Comparison of ENCODE assay signal across 8 cellular contexts in the genomic region with DNA sequence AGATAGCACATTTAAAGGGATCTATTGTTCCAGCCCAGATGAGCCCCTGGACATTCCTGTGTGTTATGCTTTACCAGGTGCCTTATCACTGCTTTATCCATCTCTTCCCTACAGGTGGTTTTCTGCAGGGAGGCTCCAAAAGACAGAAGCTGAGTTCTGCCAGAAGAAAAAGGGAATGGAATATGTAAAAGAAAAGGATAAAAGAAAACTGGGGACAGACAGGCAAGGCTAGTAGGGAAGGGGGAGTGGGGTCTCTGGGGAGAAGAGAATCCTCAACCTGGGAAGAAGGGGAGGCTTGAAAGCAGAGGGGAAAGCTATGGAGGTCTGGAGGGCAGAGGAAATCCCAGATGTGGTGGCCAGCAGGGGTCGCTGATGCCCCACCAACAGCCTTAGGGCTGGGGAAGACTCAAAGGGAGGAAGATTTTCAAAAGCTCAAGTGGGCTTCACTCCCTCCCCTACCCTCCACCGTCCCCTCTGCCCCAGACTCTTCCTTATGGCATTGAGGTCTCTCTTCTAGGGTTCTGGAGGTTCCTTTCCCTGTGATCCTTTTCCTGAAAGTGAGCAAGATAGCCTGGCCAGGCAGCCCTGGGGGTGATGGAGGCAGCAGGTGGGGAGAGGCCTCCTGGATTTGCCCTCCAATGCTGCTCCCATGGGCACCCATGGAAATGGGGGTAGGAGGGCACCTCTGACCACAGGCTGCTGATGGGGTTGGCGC.
DNase-seq lines count a peak whose midpoint lies in the region; TF ChIP-seq lines count a peak whose summit lies in the region.

No MANE protein-coding gene starts in this region.

- TF ChIP-seq CTCF in coronary artery (IDR thresholded peaks at IDR 0.05) (peak; percentile 92), liver (IDR thresholded peaks at IDR 0.05; ENCODE audit: low read depth, low read length, missing input control) (peak; percentile 84)

- no peaks in the 10 kb centered on the region for H3K9me3 Mint-ChIP-seq in activated CD4-positive, alpha-beta T cell treated with anti-CD3 and anti-CD28 coated beads, Interleukin-2, amount 10 ng/mL, durations not matched to agents 7 days and 5 days

- H3K4me3 ChIP-seq in H7 (ENCODE audit: insufficient read depth, low read depth, low read length) (no peak overlapping the region), coronary artery (no peak overlapping the region), liver (ENCODE audit: low read depth in 1 of 3, low read length in 3 of 3) (no peak overlapping the region)

- H3K9ac ChIP-seq in liver (ENCODE audit: low read depth in 1 of 2, low read length in 2 of 2), result no peak overlapping the region

- CTCF ChIA-PET in activated CD4-positive, alpha-beta T cell treated with anti-CD3 and anti-CD28 coated beads, Interleukin-2, amount 10 ng/mL, durations not matched to agents 7 days and 5 days (lab: Charles Lee), result interaction anchor here (1.0 to 3.6 kb wide), 9 partner anchors 10 to 221 kb away, joined by 3 to 33 read pairs (median 7); no protein-coding TSS in a partner anchor

- peak overlapping the region in 1 of 2 donors; percentile 39 for H3K27ac ChIP-seq in coronary artery
- no peak overlapping the region for H3K27ac ChIP-seq in liver (ENCODE audit: low read depth in 1 of 2, low read length in 2 of 2)

- H3K27me3 ChIP-seq in H7 (ENCODE audit: control insufficient read depth, insufficient read depth, low read length) (peaks cover 2% of the 10 kb centered on the region; the same call in 1 of the 2 replicates), liver (ENCODE audit: control insufficient read depth in 4 of 4, insufficient read depth in 4 of 4, low read length in 3 of 4) (no peaks in the 10 kb centered on the region)

- H3K27me3 Mint-ChIP-seq in activated CD4-positive, alpha-beta T cell treated with anti-CD3 and anti-CD28 coated beads, Interleukin-2, amount 10 ng/mL, durations not matched to agents 7 days and 5 days, result peaks cover 11% of the 10 kb centered on the region

- peaks cover 6% of the 10 kb centered on the region for H3K4me1 Mint-ChIP-seq in activated CD4-positive, alpha-beta T cell treated with anti-CD3 and anti-CD28 coated beads, Interleukin-2, amount 10 ng/mL, durations not matched to agents 7 days and 5 days

- no peak overlapping the region for H3K4me3 Mint-ChIP-seq in activated CD4-positive, alpha-beta T cell treated with anti-CD3 and anti-CD28 coated beads, Interleukin-2, amount 10 ng/mL, durations not matched to agents 7 days and 5 days

- no peaks in the 10 kb centered on the region for H3K36me3 Mint-ChIP-seq in activated CD4-positive, alpha-beta T cell treated with anti-CD3 and anti-CD28 coated beads, Interleukin-2, amount 10 ng/mL, durations not matched to agents 7 days and 5 days (ENCODE audit: low read depth)

- H3K36me3 ChIP-seq in H7 (replicated peaks; ENCODE audit: control insufficient read depth, insufficient read depth, low read length), result no peaks in the 10 kb centered on the region
- no peaks in the 10 kb centered on the region for H3K36me3 ChIP-seq in liver (ENCODE audit: control insufficient read depth in 4 of 4, insufficient read depth in 3 of 4, low read depth in 1 of 4, low read length in 3 of 4)

- no peak overlapping the region for H3K27ac Mint-ChIP-seq in activated CD4-positive, alpha-beta T cell treated with anti-CD3 and anti-CD28 coated beads, Interleukin-2, amount 10 ng/mL, durations not matched to agents 7 days and 5 days

- 32% methylated on average over 3 of the region's 3 CpGs for WGBS in liver

- POLR2A ChIA-PET in activated CD4-positive, alpha-beta T cell treated with anti-CD3 and anti-CD28 coated beads, Interleukin-2, amount 10 ng/mL, durations not matched to agents 7 days and 5 days (lab: Charles Lee), result no interaction called here

- H3K4me1 ChIP-seq in liver (ENCODE audit: control insufficient read depth in 4 of 4, insufficient read depth in 4 of 4, low read length in 3 of 4), result no peaks in the 10 kb centered on the region

- DNase-seq in Daoy (ENCODE audit: low read depth) (peak; percentile 75), H7 (peak; percentile 81), NCI-H2196 treated with DMSO at 0.1 percent for 48 hours (lab: John Stamatoyannopoulos, UW; ENCODE audit: unreplicated experiment) (peak; percentile 12), coronary artery (ENCODE audit: low spot score) (no peak), NCI-H446 treated with DMSO at 0.1 percent for 48 hours (lab: John Stamatoyannopoulos, UW) (no peak)
- peak; percentile 65 for DNase-seq in activated CD4-positive, alpha-beta T cell treated with anti-CD3 and anti-CD28 coated beads, Interleukin-2, amount 10 ng/mL, durations not matched to agents 7 days and 5 days
- peak; percentile 40 to 58 (median 50) for DNase-seq in stimulated activated CD4-positive, alpha-beta T cell treated with anti-CD3 and anti-CD28 coated beads, TNF-alpha, amount 100 ng/mL, for 4 hours (ENCODE audit: low read depth in 3 of 3)

- H3K9me3 ChIP-seq in liver (ENCODE audit: control insufficient read depth in 4 of 4, low read length in 3 of 4), result no peaks in the 10 kb centered on the region

- peak; percentile 99 for TF ChIP-seq RAD21 in liver (IDR thresholded peaks at IDR 0.05)

TF ChIP-seq in liver, 16 proteins besides CTCF, POLR2A, EP300 and RAD21:
- TF ChIP-seq, protein P1, sequence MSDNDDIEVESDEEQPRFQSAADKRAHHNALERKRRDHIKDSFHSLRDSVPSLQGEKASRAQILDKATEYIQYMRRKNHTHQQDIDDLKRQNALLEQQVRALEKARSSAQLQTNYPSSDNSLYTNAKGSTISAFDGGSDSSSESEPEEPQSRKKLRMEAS (IDR thresholded peaks at IDR 0.05), result no peak
- TF ChIP-seq GABPA (IDR thresholded peaks at IDR 0.05 in 1 of 2, conservative IDR thresholded peaks at IDR 0.05 in 1 of 2), result no peak
- TF ChIP-seq HNF4G (IDR thresholded peaks at IDR 0.05), result no peak
- TF ChIP-seq RXRA (IDR thresholded peaks at IDR 0.05), result no peak

Comparison
In these comparisons a context has a peak if more than half of its experiments do, and no peak if none do; other contexts are left out.
1. DNase-seq: peak in Daoy (single experiment), H7 (single experiment), NCI-H2196 treated with DMSO at 0.1 percent for 48 hours (single experiment), activated CD4-positive, alpha-beta T cell treated with anti-CD3 and anti-CD28 coated beads, Interleukin-2, amount 10 ng/mL, durations not matched to agents 7 days and 5 days (single experiment) and stimulated activated CD4-positive, alpha-beta T cell treated with anti-CD3 and anti-CD28 coated beads, TNF-alpha, amount 100 ng/mL, for 4 hours (3 of 3); none in coronary artery (single experiment) and NCI-H446 treated with DMSO at 0.1 percent for 48 hours (single experiment).